ENCODE assay signal across 8 cellular contexts in genomic region chr6:136582702-136583471, GRCh38. TPM values are rescaled to one million over a fixed set of nuclear protein-coding genes. Genes with fewer than 3 reads are reported as not detected.
DNase-seq lines count a peak whose midpoint lies in the region; ATAC-seq, FAIRE-seq and TF ChIP-seq lines count a peak whose summit lies in the region.

No MANE protein-coding gene starts in this region.

- H3K4me3 Mint-ChIP-seq in astrocyte (ENCODE audit: unreplicated experiment): no peak overlapping the region

- TF ChIP-seq CTCF in MM.1S (IDR thresholded peaks at IDR 0.05; ENCODE audit: low read length): peak; percentile 64
- peak; percentile 56 for TF ChIP-seq CTCF in astrocyte (IDR thresholded peaks at IDR 0.05; ENCODE audit: insufficient read depth, low read depth, low read length)

- H3F3A ChIP-seq in MM.1S (ENCODE audit: insufficient read depth, low read length): no peaks in the 10 kb centered on the region

- H3K36me3 ChIP-seq in MM.1S (replicated peaks; ENCODE audit: insufficient read depth, low read length): no peaks in the 10 kb centered on the region
- H3K36me3 ChIP-seq in astrocyte (ENCODE audit: insufficient read depth, low read length): peaks cover 7% of the 10 kb centered on the region

- H3K36me3 Mint-ChIP-seq in astrocyte (ENCODE audit: low read depth, unreplicated experiment): peaks cover 2% of the 10 kb centered on the region

- DNase-seq in DMS79 (lab: John Stamatoyannopoulos, UW) (peak; percentile 14), MM.1S (peak; percentile 47), astrocyte (ENCODE audit: low read depth) (peak; percentile 72), hepatic stellate cell (ENCODE audit: low spot score) (peak; percentile 64), stromal cell of bone marrow (ENCODE audit: low read depth) (peak; percentile 85), GM19240 (ENCODE audit: insufficient read length, low spot score) (no peak), HuH-7 (ENCODE audit: low spot score) (no peak)

- no peak for FAIRE-seq in astrocyte (lab: Jason Lieb, UNC)

- H3K27me3 ChIP-seq in MM.1S (replicated peaks; ENCODE audit: insufficient read depth, low read length) (no peaks in the 10 kb centered on the region), astrocyte (ENCODE audit: insufficient read depth, low read length) (no peaks in the 10 kb centered on the region)

- no peak for ATAC-seq in HG02623 (IDR thresholded peaks at IDR 0.05; ENCODE audit: unreplicated experiment)

- no peak overlapping the region for H2AFZ ChIP-seq in MM.1S (ENCODE audit: low read length)
- H2AFZ ChIP-seq in astrocyte (ENCODE audit: low read depth, low read length): no peak overlapping the region

- no peak overlapping the region for H3K9ac ChIP-seq in MM.1S (ENCODE audit: low read length)
- H3K9ac ChIP-seq in astrocyte (ENCODE audit: low read length): peak overlapping the region; percentile 51

- no peak overlapping the region for H3K27ac ChIP-seq in MM.1S (ENCODE audit: low read length)
- H3K27ac ChIP-seq in astrocyte (ENCODE audit: low read depth, low read length): peak overlapping the region; percentile 74

- H3K4me1 Mint-ChIP-seq in astrocyte (ENCODE audit: low read depth, unreplicated experiment): no peaks in the 10 kb centered on the region

- no peaks in the 10 kb centered on the region for H3K27me3 Mint-ChIP-seq in astrocyte (ENCODE audit: low read depth, unreplicated experiment)

- no peaks in the 10 kb centered on the region for H3K9me2 ChIP-seq in MM.1S (replicated peaks; ENCODE audit: insufficient read depth, low read length)

- no peak overlapping the region for H3K27ac Mint-ChIP-seq in astrocyte (ENCODE audit: unreplicated experiment)

- H3K4me2 ChIP-seq in MM.1S (ENCODE audit: low read depth, low read length) (no peak overlapping the region), astrocyte (ENCODE audit: low read length) (no peak overlapping the region)

- H3K9me3 ChIP-seq in MM.1S (replicated peaks; ENCODE audit: insufficient read depth, low read length): no peaks in the 10 kb centered on the region
- H3K9me3 ChIP-seq in astrocyte (ENCODE audit: insufficient read depth, low read depth, low read length): no peaks in the 10 kb centered on the region

- no peak overlapping the region for H3K4me3 ChIP-seq in MM.1S (ENCODE audit: low read length)
- H3K4me3 ChIP-seq in astrocyte (ENCODE audit: insufficient read depth, low read depth, low read length): no peak overlapping the region

- H3K4me1 ChIP-seq in MM.1S (ENCODE audit: low read length): peaks cover 4% of the 10 kb centered on the region; the same call in 1 of the 2 replicates
- H3K4me1 ChIP-seq in astrocyte (ENCODE audit: insufficient read depth, low read length): peaks cover 16% of the 10 kb centered on the region

- no peaks in the 10 kb centered on the region for H3K9me3 Mint-ChIP-seq in astrocyte (ENCODE audit: unreplicated experiment)

- H3K79me2 ChIP-seq in MM.1S (ENCODE audit: low read length): no peaks in the 10 kb centered on the region
- H3K79me2 ChIP-seq in astrocyte (ENCODE audit: insufficient read depth, low read length): no peaks in the 10 kb centered on the region

- H4K20me1 ChIP-seq in MM.1S (ENCODE audit: insufficient read depth, low read length): no peaks in the 10 kb centered on the region
- no peaks in the 10 kb centered on the region for H4K20me1 ChIP-seq in astrocyte (ENCODE audit: insufficient read depth, low read length)

RNA-seq across cellular contexts. Expression of gene MAP7, which starts 32.7 kb away (rescaled TPM):
- total RNA-seq in astrocyte: 2.8 and 3.3 TPM in 2 replicates

Comparison
In these comparisons a context has a peak if more than half of its experiments do, and no peak if none do; other contexts are left out.
1. DNase-seq: peak in DMS79 (single experiment), MM.1S (single experiment), astrocyte (single experiment), hepatic stellate cell (single experiment) and stromal cell of bone marrow (single experiment); none in GM19240 (single experiment) and HuH-7 (single experiment).